In the genomic region with DNA sequence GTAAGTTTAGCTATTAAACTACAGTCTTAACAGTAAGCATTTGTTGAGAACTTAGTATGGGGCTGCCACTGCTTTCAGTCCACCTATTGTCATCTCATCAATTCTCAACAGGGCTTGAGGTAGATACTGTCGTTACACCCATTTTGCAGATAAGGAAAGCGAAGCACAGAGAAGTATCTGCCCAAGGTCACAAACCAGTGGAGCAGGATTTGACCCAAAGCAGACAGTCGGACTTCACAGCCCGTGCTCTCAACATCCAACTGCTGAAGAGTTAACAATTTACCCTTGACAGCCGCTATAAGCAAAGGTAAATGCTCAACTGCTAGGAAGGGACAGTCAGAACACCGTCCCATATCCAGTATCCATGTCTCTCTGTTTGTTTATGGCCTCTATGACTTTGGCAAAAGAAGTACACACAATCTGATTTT, we compare ENCODE assay signal across 8 cellular contexts. TPM values are rescaled to one million over a fixed set of nuclear protein-coding genes. Genes with fewer than 3 reads are reported as not detected.
DNase-seq lines count a peak whose midpoint lies in the region; ATAC-seq and TF ChIP-seq lines count a peak whose summit lies in the region.

No MANE protein-coding gene starts in this region.

- no peaks in the 10 kb centered on the region for H3K9me3 Mint-ChIP-seq in CD8-positive, alpha-beta memory T cell
- no peaks in the 10 kb centered on the region for H3K9me3 Mint-ChIP-seq in activated T-cell treated with anti-CD3 and anti-CD28 coated beads, Interleukin-2, amount 50 U/mL, for 72 hours

- intact Hi-C loops in left ventricle myocardium superior (cut with micrococcal nuclease) (loop anchor here (10.0 kb wide), 1 partner anchor 231 kb away; a partner anchor contains a TSS), sigmoid colon (cut with DNase I) (loop anchor here (2.0 to 10.0 kb wide), 5 partner anchors 17 to 227 kb away; a partner anchor contains a TSS)

- WGBS in sigmoid colon, 2 donors, result 1 to 5% methylated on average over 6 of the region's 6 CpGs

- peak overlapping the region; percentile 73 to 97 (median 92) for H3K27ac Mint-ChIP-seq in CD8-positive, alpha-beta memory T cell
- peak overlapping the region; percentile 83 for H3K27ac Mint-ChIP-seq in activated T-cell treated with anti-CD3 and anti-CD28 coated beads, Interleukin-2, amount 50 U/mL, for 72 hours

- no peak for ATAC-seq in activated T-cell treated with anti-CD3 and anti-CD28 coated beads, Interleukin-2, amount 50 U/mL, for 72 hours (replicated peaks in 1 of 2)
- ATAC-seq in left ventricle myocardium superior, result peak; percentile 8

- peaks cover 23 to 44% (median 24%) of the 10 kb centered on the region in 3 donors for H3K4me1 Mint-ChIP-seq in CD8-positive, alpha-beta memory T cell
- peaks cover 47% of the 10 kb centered on the region for H3K4me1 Mint-ChIP-seq in activated T-cell treated with anti-CD3 and anti-CD28 coated beads, Interleukin-2, amount 50 U/mL, for 72 hours (ENCODE audit: low read depth)

- H3K27me3 Mint-ChIP-seq in CD8-positive, alpha-beta memory T cell, result peaks cover 0 to 3% of the 10 kb centered on the region in 2 donors
- no peaks in the 10 kb centered on the region for H3K27me3 Mint-ChIP-seq in activated T-cell treated with anti-CD3 and anti-CD28 coated beads, Interleukin-2, amount 50 U/mL, for 72 hours (ENCODE audit: low read depth)

- H3K27me3 ChIP-seq in CD8-positive, alpha-beta memory T cell (ENCODE audit: insufficient read depth, low read length, poor library complexity, severe bottlenecking), result no peaks in the 10 kb centered on the region
- H3K27me3 ChIP-seq in sigmoid colon, result no peaks in the 10 kb centered on the region

- peak overlapping the region; percentile 88 to 99 (median 92) for H3K4me3 Mint-ChIP-seq in CD8-positive, alpha-beta memory T cell
- peak overlapping the region; percentile 90 to 95 for H3K4me3 Mint-ChIP-seq in activated T-cell treated with anti-CD3 and anti-CD28 coated beads, Interleukin-2, amount 50 U/mL, for 72 hours

- TF ChIP-seq EP300 in sigmoid colon (IDR thresholded peaks at IDR 0.05), result no peak

- DNase-seq in CD8-positive, alpha-beta memory T cell, result no peak
- DNase-seq in HuH-7.5 (ENCODE audit: low spot score), result peak; percentile 31
- DNase-seq in activated T-cell treated with anti-CD3 and anti-CD28 coated beads, Interleukin-2, amount 50 U/mL, for 72 hours, result no peak
- no peak for DNase-seq in left ventricle myocardium superior
- DNase-seq in sigmoid colon, result no peak
- DNase-seq in NCI-H2107 (lab: John Stamatoyannopoulos, UW), result no peak
- no peak for DNase-seq in CD1c-positive myeloid dendritic cell (ENCODE audit: extremely low spot score)
- DNase-seq in cortex of kidney (lab: John Stamatoyannopoulos, UW), result no peak

- H3K4me1 ChIP-seq in CD8-positive, alpha-beta memory T cell (ENCODE audit: insufficient read depth, low read length), result peaks cover 21% of the 10 kb centered on the region
- H3K4me1 ChIP-seq in sigmoid colon, result peaks cover 0 to 52% (median 43%) of the 10 kb centered on the region in 4 donors

- peaks cover 0 to 7% (median 0%) of the 10 kb centered on the region in 3 donors for H3K36me3 Mint-ChIP-seq in CD8-positive, alpha-beta memory T cell
- peaks cover 2 to 8% of the 10 kb centered on the region in 2 donors for H3K36me3 Mint-ChIP-seq in activated T-cell treated with anti-CD3 and anti-CD28 coated beads, Interleukin-2, amount 50 U/mL, for 72 hours (ENCODE audit: insufficient read depth in 2 of 2)

- H3K9me3 ChIP-seq in CD8-positive, alpha-beta memory T cell (ENCODE audit: low read length), result no peaks in the 10 kb centered on the region
- H3K9me3 ChIP-seq in sigmoid colon, result no peaks in the 10 kb centered on the region

- no peak for TF ChIP-seq CTCF in sigmoid colon (IDR thresholded peaks at IDR 0.05)

- no peak for TF ChIP-seq POLR2A in sigmoid colon (IDR thresholded peaks at IDR 0.05)

- no peaks in the 10 kb centered on the region for H3K36me3 ChIP-seq in CD8-positive, alpha-beta memory T cell (ENCODE audit: insufficient read depth, low read length)
- no peaks in the 10 kb centered on the region for H3K36me3 ChIP-seq in sigmoid colon

- peak overlapping the region; percentile 64 for H3K4me3 ChIP-seq in CD8-positive, alpha-beta memory T cell (ENCODE audit: low read length)
- H3K4me3 ChIP-seq in sigmoid colon, result peak overlapping the region; percentile 75 to 96 (median 86)

- H3K27ac ChIP-seq in CD8-positive, alpha-beta memory T cell (ENCODE audit: low read depth, low read length), result peak overlapping the region; percentile 53
- peak overlapping the region; percentile 96 to 99 (median 98) for H3K27ac ChIP-seq in sigmoid colon

- POLR2A ChIA-PET in CD8-positive, alpha-beta memory T cell (lab: Charles Lee), result interaction anchor here (0.7 to 3.1 kb wide), 5 partner anchors 14 to 229 kb away, joined by 3 to 29 read pairs (median 9); a partner anchor contains a TSS

- CTCF ChIA-PET in CD8-positive, alpha-beta memory T cell (lab: Charles Lee), result interaction anchor here (1.2 to 2.6 kb wide), 3 partner anchors 18 to 239 kb away, joined by 3 to 12 read pairs (median 4); no protein-coding TSS in a partner anchor

RNA-seq across cellular contexts. Expression of a gene that starts 1.3 kb away (rescaled TPM):
- total RNA-seq in CD8-positive, alpha-beta memory T cell, result 10 to 100 TPM; 11.6 to 13.3 TPM
- 10.7 TPM for polyA plus RNA-seq in CD8-positive, alpha-beta memory T cell
- 10 to 100 TPM; 28.2 to 30.4 TPM for total RNA-seq in activated T-cell treated with anti-CD3 and anti-CD28 coated beads, Interleukin-2, amount 50 U/mL, for 72 hours
- total RNA-seq in left ventricle myocardium superior (14.1 TPM), sigmoid colon (10 to 100 TPM; 23.5 to 37.4 (median 29.9) TPM)
- 10 to 100 TPM; 18.1 to 34.2 (median 21.5) TPM for polyA plus RNA-seq in sigmoid colon
